13 cellular contexts compared by ENCODE assay signal in genomic region chr4:20313237-20314030, GRCh38.
DNase-seq lines count a peak whose midpoint lies in the region; ATAC-seq and TF ChIP-seq lines count a peak whose summit lies in the region.
"Had no signal": no experiment of that assay in that cellular context is flagged by ENCODE, and none has a peak within 500 bp of the region (broad histone marks: within the 10 kb centered on the region; RNA-seq: fewer than 3 reads in every experiment).

No MANE protein-coding gene starts in this region.

- intact Hi-C loops in transverse colon (cut with DNase I; ENCODE audit: low total_unique reads): no loop called here
- intact Hi-C loops in activated T-helper 1 cell treated with anti-CD3 and anti-CD28 coated beads, Interleukin-12 subunit alpha, Interleukin-12 subunit beta, Interleukin-2, Interleukin-4 antibody, amounts not matched to agents 30 ng/mL and 10 ng/mL and 1 ng/mL, durations not matched to agents 14 hours and 24 hours and 36 hours (cut with micrococcal nuclease): no loop called here

- TF ChIP-seq CTCF in NB4 (IDR thresholded peaks at IDR 0.05; ENCODE audit: low read depth, low read length): peak; percentile 19
- no peak for TF ChIP-seq CTCF in transverse colon (IDR thresholded peaks at IDR 0.05)

- TF ChIP-seq POLR2A in NB4 (IDR thresholded peaks at IDR 0.05; ENCODE audit: extremely low read depth, insufficient read length) (no peak), transverse colon (IDR thresholded peaks at IDR 0.05) (no peak)

- no peaks in the 10 kb centered on the region for H3K27me3 ChIP-seq in transverse colon
- H3K27me3 ChIP-seq: BLaER1 treated with 17β-estradiol and CSF1 and Interleukin-3, amounts not matched to agents 10 nM and 100 nM; suprapubic skin had no signal

- no peaks in the 10 kb centered on the region for H3K9me3 Mint-ChIP-seq in activated T-helper 1 cell treated with anti-CD3 and anti-CD28 coated beads, Interleukin-12 subunit alpha, Interleukin-12 subunit beta, Interleukin-2, Interleukin-4 antibody, amounts not matched to agents 30 ng/mL and 10 ng/mL and 1 ng/mL, durations not matched to agents 14 hours and 24 hours and 36 hours
- H3K9me3 Mint-ChIP-seq: activated T-helper 2 cell treated with anti-CD3 and anti-CD28 coated beads, Interferon-gamma antibody, Interleukin-2, Interleukin-4, amounts not matched to agents 10 μg/mL and 5 μg/mL and 100 μg/mL, durations not matched to agents 14 hours and 24 hours and 36 hours had no signal

- H3K27me3 Mint-ChIP-seq in activated T-helper 1 cell treated with anti-CD3 and anti-CD28 coated beads, Interleukin-12 subunit alpha, Interleukin-12 subunit beta, Interleukin-2, Interleukin-4 antibody, amounts not matched to agents 30 ng/mL and 10 ng/mL and 1 ng/mL, durations not matched to agents 14 hours and 24 hours and 36 hours (ENCODE audit: insufficient read depth): no peaks in the 10 kb centered on the region

- no peak overlapping the region for H3K4me3 Mint-ChIP-seq in activated T-helper 1 cell treated with anti-CD3 and anti-CD28 coated beads, Interleukin-12 subunit alpha, Interleukin-12 subunit beta, Interleukin-2, Interleukin-4 antibody, amounts not matched to agents 30 ng/mL and 10 ng/mL and 1 ng/mL, durations not matched to agents 14 hours and 24 hours and 36 hours
- H3K4me3 Mint-ChIP-seq: mesothelial cell of epicardium had no signal

- H3K27ac Mint-ChIP-seq in activated T-helper 1 cell treated with anti-CD3 and anti-CD28 coated beads, Interleukin-12 subunit alpha, Interleukin-12 subunit beta, Interleukin-2, Interleukin-4 antibody, amounts not matched to agents 30 ng/mL and 10 ng/mL and 1 ng/mL, durations not matched to agents 14 hours and 24 hours and 36 hours: no peak overlapping the region
- H3K27ac Mint-ChIP-seq: activated T-helper 2 cell treated with anti-CD3 and anti-CD28 coated beads, Interferon-gamma antibody, Interleukin-2, Interleukin-4, amounts not matched to agents 10 μg/mL and 5 μg/mL and 100 μg/mL, durations not matched to agents 14 hours and 24 hours and 36 hours; mesothelial cell of epicardium had no signal

- H3K4me3 ChIP-seq in NB4 (ENCODE audit: low read depth, low read length): no peak overlapping the region
- H3K4me3 ChIP-seq in transverse colon: no peak overlapping the region
- H3K4me3 ChIP-seq: BLaER1 treated with 17β-estradiol and CSF1 and Interleukin-3, amounts not matched to agents 10 nM and 100 nM; suprapubic skin had no signal

- H3K27ac ChIP-seq in transverse colon: no peak overlapping the region
- H3K27ac ChIP-seq: BLaER1 treated with 17β-estradiol and CSF1 and Interleukin-3, amounts not matched to agents 10 nM and 100 nM; suprapubic skin had no signal

- H3K9me3 ChIP-seq in transverse colon: no peaks in the 10 kb centered on the region
- H3K9me3 ChIP-seq: BLaER1 treated with 17β-estradiol and CSF1 and Interleukin-3, amounts not matched to agents 10 nM and 100 nM; suprapubic skin had no signal

- no peaks in the 10 kb centered on the region for H3K36me3 Mint-ChIP-seq in activated T-helper 1 cell treated with anti-CD3 and anti-CD28 coated beads, Interleukin-12 subunit alpha, Interleukin-12 subunit beta, Interleukin-2, Interleukin-4 antibody, amounts not matched to agents 30 ng/mL and 10 ng/mL and 1 ng/mL, durations not matched to agents 14 hours and 24 hours and 36 hours (ENCODE audit: low read depth)

- H3K4me1 Mint-ChIP-seq in activated T-helper 1 cell treated with anti-CD3 and anti-CD28 coated beads, Interleukin-12 subunit alpha, Interleukin-12 subunit beta, Interleukin-2, Interleukin-4 antibody, amounts not matched to agents 30 ng/mL and 10 ng/mL and 1 ng/mL, durations not matched to agents 14 hours and 24 hours and 36 hours (ENCODE audit: low read depth): no peaks in the 10 kb centered on the region

- peak; percentile 4 for DNase-seq in stimulated activated CD4-positive, alpha-beta T cell treated with anti-CD3 and anti-CD28 coated beads, Interleukin-15, amount 100 ng/mL, for 24 hours
- no peak for DNase-seq in stimulated activated CD4-positive, alpha-beta T cell treated with anti-CD3 and anti-CD28 coated beads, Interleukin-4, amount 100 ng/mL, for 1 hour
- DNase-seq in NB4 (ENCODE audit: low read depth): peak; percentile 12
- DNase-seq in globus pallidus (ENCODE audit: low spot score): peak; percentile 31
- peak; percentile 12 for DNase-seq in transverse colon
- DNase-seq in NCI-H2171 treated with DMSO at 0.1 percent for 48 hours (lab: John Stamatoyannopoulos, UW): no peak
- DNase-seq in activated T-helper 1 cell treated with anti-CD3 and anti-CD28 coated beads, Interleukin-12 subunit alpha, Interleukin-12 subunit beta, Interleukin-2, Interleukin-4 antibody, amounts not matched to agents 30 ng/mL and 10 ng/mL and 1 ng/mL, durations not matched to agents 14 hours and 24 hours and 36 hours (ENCODE audit: low spot score): no peak
- DNase-seq: NCI-H1436 treated with DMSO at 0.1 percent for 48 hours had no signal

- H3K4me1 ChIP-seq in transverse colon: no peaks in the 10 kb centered on the region
- H3K4me1 ChIP-seq: BLaER1 treated with 17β-estradiol and CSF1 and Interleukin-3, amounts not matched to agents 10 nM and 100 nM; suprapubic skin had no signal

- no peak for ATAC-seq in activated CD4-positive, CD25-positive, alpha-beta regulatory T cell treated with anti-CD3 and anti-CD28 coated beads, Interleukin-2, amount 50 U/mL, for 24 hours

- no peaks in the 10 kb centered on the region for H3K36me3 ChIP-seq in transverse colon
- H3K36me3 ChIP-seq: BLaER1 treated with 17β-estradiol and CSF1 and Interleukin-3, amounts not matched to agents 10 nM and 100 nM; suprapubic skin had no signal

- 66 to 70% methylated on average over 7 to 12 of the region's 12 CpGs for WGBS in transverse colon (ENCODE audit: low coverage in 1 of 2), 2 donors

- in situ Hi-C loops in transverse colon (cut with MboI; ENCODE audit: low pct_ligation_motif_present in 1 of 4, low pct_unique_long_range_greater_than_20kb in 1 of 4, low sequenced_read_pairs in 3 of 4): no loop called here

- TF ChIP-seq EP300 in transverse colon (IDR thresholded peaks at IDR 0.05; ENCODE audit: low read depth): no peak

Comparison
In these comparisons a context has a peak if more than half of its experiments do, and no peak if none do; other contexts are left out.
1. DNase-seq: peak in stimulated activated CD4-positive, alpha-beta T cell treated with anti-CD3 and anti-CD28 coated beads, Interleukin-15, amount 100 ng/mL, for 24 hours (single experiment), NB4 (single experiment), globus pallidus (single experiment) and transverse colon (single experiment); none in stimulated activated CD4-positive, alpha-beta T cell treated with anti-CD3 and anti-CD28 coated beads, Interleukin-4, amount 100 ng/mL, for 1 hour (single experiment), NCI-H2171 treated with DMSO at 0.1 percent for 48 hours (single experiment) and activated T-helper 1 cell treated with anti-CD3 and anti-CD28 coated beads, Interleukin-12 subunit alpha, Interleukin-12 subunit beta, Interleukin-2, Interleukin-4 antibody, amounts not matched to agents 30 ng/mL and 10 ng/mL and 1 ng/mL, durations not matched to agents 14 hours and 24 hours and 36 hours (single experiment).